Comparison of ENCODE assay signal across 10 cellular contexts in the genomic region with DNA sequence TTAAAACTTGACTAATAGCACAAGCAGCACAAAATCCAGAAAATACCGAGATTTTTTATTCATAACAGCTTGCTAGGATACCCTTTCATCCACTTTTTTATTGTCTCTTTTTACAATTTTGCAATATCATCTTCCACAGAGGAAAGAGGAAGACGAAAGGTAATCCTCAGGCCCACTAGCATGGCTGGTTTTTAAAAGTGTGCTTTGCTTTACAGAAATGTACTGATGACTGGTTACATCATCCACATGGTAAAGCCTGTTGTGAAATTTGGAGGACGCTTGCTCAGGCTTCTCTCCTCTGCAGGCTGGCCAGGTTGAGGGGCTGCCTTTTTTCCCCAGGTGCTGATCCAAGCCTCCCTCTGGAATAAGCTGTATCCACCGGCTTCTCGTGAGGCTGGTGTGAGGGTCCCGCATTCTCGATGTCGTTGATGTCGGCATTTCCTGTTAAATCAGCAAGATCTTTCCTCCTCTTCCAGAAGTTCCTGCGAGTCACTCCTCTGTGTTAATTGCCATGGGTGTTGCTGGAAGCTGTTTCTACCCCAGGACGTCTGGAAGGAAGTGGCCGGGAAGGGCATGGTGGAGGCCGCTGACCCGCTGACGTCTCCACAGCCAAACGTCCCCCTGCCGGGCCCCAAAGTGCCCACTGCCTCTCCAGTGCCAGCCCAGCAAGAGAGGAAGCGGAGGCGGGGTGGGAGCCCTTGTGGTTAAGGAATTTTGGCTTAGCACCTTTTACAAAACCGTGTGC.
DNase-seq lines count a peak whose midpoint lies in the region; ATAC-seq and TF ChIP-seq lines count a peak whose summit lies in the region.
"Had no signal": no experiment of that assay in that cellular context is flagged by ENCODE, and none has a peak within 500 bp of the region (broad histone marks: within the 10 kb centered on the region; RNA-seq: fewer than 3 reads in every experiment).

No MANE protein-coding gene starts in this region.

- DNase-seq in AG10803 (ENCODE audit: low read depth) (peak; percentile 43), NOMO-1 treated with DMSO at 0.1 percent for 48 hours (lab: John Stamatoyannopoulos, UW; ENCODE audit: unreplicated experiment) (peak; percentile 95), epithelial cell of prostate (ENCODE audit: low read depth, low spot score) (no peak), NCI-H2107 treated with DMSO at 0.1 percent for 48 hours (lab: John Stamatoyannopoulos, UW; ENCODE audit: unreplicated experiment) (no peak), T-helper 2 cell (no peak)
- DNase-seq: dorsolateral prefrontal cortex, NCI-H748 treated with DMSO at 0.1 percent for 48 hours had no signal

- no peaks in the 10 kb centered on the region for H3K36me3 Mint-ChIP-seq in stimulated activated memory B cell treated with anti-CD40 and anti-IgM and Interleukin-4, amounts not matched to agents 10 μg/mL and 1 μg/mL and 100 μg/mL, for 72 hours
- H3K36me3 Mint-ChIP-seq: natural killer cell treated with Interleukin-12 subunit alpha and Interleukin-12 subunit beta and Interleukin-15 and Interleukin-18, amount 100 ng/mL, for 72 hours had no signal

- H3K27me3 Mint-ChIP-seq in stimulated activated memory B cell treated with anti-CD40 and anti-IgM and Interleukin-4, amounts not matched to agents 10 μg/mL and 1 μg/mL and 100 μg/mL, for 72 hours, result no peaks in the 10 kb centered on the region
- H3K27me3 Mint-ChIP-seq: activated T-helper 17 cell treated with anti-CD3 and anti-CD28 coated beads, Interleukin-2, amount 50 U/mL, for 72 hours; natural killer cell treated with Interleukin-12 subunit alpha and Interleukin-12 subunit beta and Interleukin-15 and Interleukin-18, amount 100 ng/mL, for 72 hours had no signal

- no peaks in the 10 kb centered on the region for H3K4me1 Mint-ChIP-seq in stimulated activated memory B cell treated with anti-CD40 and anti-IgM and Interleukin-4, amounts not matched to agents 10 μg/mL and 1 μg/mL and 100 μg/mL, for 72 hours
- H3K4me1 Mint-ChIP-seq: activated T-helper 17 cell treated with anti-CD3 and anti-CD28 coated beads, Interleukin-2, amount 50 U/mL, for 72 hours had no signal

- ATAC-seq in stimulated activated memory B cell treated with anti-CD40 and anti-IgM and Interleukin-4, amounts not matched to agents 10 μg/mL and 1 μg/mL and 100 μg/mL, for 72 hours, result no peak
- ATAC-seq: activated T-helper 17 cell treated with anti-CD3 and anti-CD28 coated beads, Interleukin-2, amount 50 U/mL, for 72 hours; natural killer cell treated with Interleukin-12 subunit alpha and Interleukin-12 subunit beta and Interleukin-15 and Interleukin-18, amount 100 ng/mL, for 72 hours had no signal

- H3K27ac Mint-ChIP-seq in stimulated activated memory B cell treated with anti-CD40 and anti-IgM and Interleukin-4, amounts not matched to agents 10 μg/mL and 1 μg/mL and 100 μg/mL, for 72 hours, result no peak overlapping the region
- H3K27ac Mint-ChIP-seq: activated T-helper 17 cell treated with anti-CD3 and anti-CD28 coated beads, Interleukin-2, amount 50 U/mL, for 72 hours; natural killer cell treated with Interleukin-12 subunit alpha and Interleukin-12 subunit beta and Interleukin-15 and Interleukin-18, amount 100 ng/mL, for 72 hours had no signal

- H3K27ac ChIP-seq in epithelial cell of prostate, result peak overlapping the region; percentile 48
- H3K27ac ChIP-seq: dorsolateral prefrontal cortex had no signal

- no peaks in the 10 kb centered on the region for H3K9me3 Mint-ChIP-seq in stimulated activated memory B cell treated with anti-CD40 and anti-IgM and Interleukin-4, amounts not matched to agents 10 μg/mL and 1 μg/mL and 100 μg/mL, for 72 hours
- H3K9me3 Mint-ChIP-seq: activated T-helper 17 cell treated with anti-CD3 and anti-CD28 coated beads, Interleukin-2, amount 50 U/mL, for 72 hours; natural killer cell treated with Interleukin-12 subunit alpha and Interleukin-12 subunit beta and Interleukin-15 and Interleukin-18, amount 100 ng/mL, for 72 hours had no signal

- no peak for TF ChIP-seq CTCF in AG10803 (conservative IDR thresholded peaks at IDR 0.05; ENCODE audit: low read length)

- H3K4me3 ChIP-seq in AG10803 (ENCODE audit: low read length), result no peak overlapping the region
- H3K4me3 ChIP-seq: dorsolateral prefrontal cortex had no signal

- no peak overlapping the region for H3K4me3 Mint-ChIP-seq in stimulated activated memory B cell treated with anti-CD40 and anti-IgM and Interleukin-4, amounts not matched to agents 10 μg/mL and 1 μg/mL and 100 μg/mL, for 72 hours
- H3K4me3 Mint-ChIP-seq: activated T-helper 17 cell treated with anti-CD3 and anti-CD28 coated beads, Interleukin-2, amount 50 U/mL, for 72 hours; natural killer cell treated with Interleukin-12 subunit alpha and Interleukin-12 subunit beta and Interleukin-15 and Interleukin-18, amount 100 ng/mL, for 72 hours had no signal

Comparison
In these comparisons a context has a peak if more than half of its experiments do, and no peak if none do; other contexts are left out.
1. DNase-seq: peak in AG10803 (single experiment) and NOMO-1 treated with DMSO at 0.1 percent for 48 hours (single experiment); none in epithelial cell of prostate (single experiment), NCI-H2107 treated with DMSO at 0.1 percent for 48 hours (single experiment) and T-helper 2 cell (0 of 5).